In the genomic region with DNA sequence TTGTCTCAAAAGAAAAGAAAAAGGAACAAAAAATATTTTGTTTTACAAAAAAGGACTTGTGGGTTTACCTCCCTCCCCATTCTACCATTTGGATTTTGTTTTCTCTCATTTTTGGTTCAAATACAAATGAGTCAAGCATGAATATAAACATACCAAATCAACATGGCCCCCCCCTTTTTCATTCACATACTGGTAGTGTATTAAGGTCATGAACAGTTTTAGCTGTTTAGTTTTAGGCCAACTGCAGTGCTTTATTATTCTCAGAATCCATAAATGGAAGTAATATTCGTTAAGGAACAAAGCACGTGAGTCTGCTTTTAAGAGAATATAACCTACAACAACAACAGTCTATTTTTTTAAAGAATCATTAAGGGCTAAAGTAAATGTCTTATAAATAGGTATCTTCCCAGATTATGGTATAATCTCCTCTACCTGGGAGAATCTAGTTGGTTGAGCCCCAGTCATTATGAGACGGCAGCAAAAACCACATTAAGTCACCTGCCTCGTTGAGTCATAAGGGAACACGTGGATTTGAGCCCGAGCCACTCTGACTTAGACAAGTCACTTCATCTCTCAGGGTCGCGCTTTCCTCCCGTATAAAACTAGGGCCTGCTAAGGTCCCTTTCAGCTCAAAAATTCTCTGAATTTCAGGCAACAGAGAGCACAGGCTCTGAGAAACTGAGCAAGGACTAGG, we compare ENCODE assay signal across 11 cellular contexts. TPM values are rescaled to one million over a fixed set of nuclear protein-coding genes. Genes with fewer than 3 reads are reported as not detected.
DNase-seq lines count a peak whose midpoint lies in the region; ATAC-seq lines count a peak whose summit lies in the region.
"Had no signal": no experiment of that assay in that cellular context is flagged by ENCODE, and none has a peak within 500 bp of the region (broad histone marks: within the 10 kb centered on the region; RNA-seq: fewer than 3 reads in every experiment).

No MANE protein-coding gene starts in this region.

- DNase-seq in DMS53 (lab: John Stamatoyannopoulos, UW), result peak; percentile 3
- DNase-seq in DMS53 treated with DMSO at 0.1 percent for 48 hours (lab: John Stamatoyannopoulos, UW; ENCODE audit: unreplicated experiment), result no peak
- peak; percentile 36 for DNase-seq in activated CD8-positive, alpha-beta T cell treated with anti-CD3 and anti-CD28 coated beads, Interleukin-2, amount 10 ng/mL, durations not matched to agents 7 days and 5 days
- DNase-seq in stimulated activated CD4-positive, alpha-beta T cell treated with anti-CD3 and anti-CD28 coated beads, TNF-alpha, amount 100 ng/mL, for 24 hours (ENCODE audit: low read depth in 3 of 3), result peak in 2 of 3 experiments; percentile 2 to 20
- DNase-seq in KBM-7, result no peak
- no peak for DNase-seq in globus pallidus (ENCODE audit: low spot score)
- no peak for DNase-seq in NCI-H146 (lab: John Stamatoyannopoulos, UW)
- DNase-seq: GDM1, lower lobe of right lung, NCI-H1694 had no signal

- peaks cover 26% of the 10 kb centered on the region for H3K36me3 Mint-ChIP-seq in activated CD8-positive, alpha-beta T cell treated with anti-CD3 and anti-CD28 coated beads, Interleukin-2, amount 10 ng/mL, durations not matched to agents 7 days and 5 days (ENCODE audit: low read depth)

- CTCF ChIA-PET in activated CD8-positive, alpha-beta T cell treated with anti-CD3 and anti-CD28 coated beads, Interleukin-2, amount 10 ng/mL, durations not matched to agents 7 days and 5 days (lab: Charles Lee), result no interaction called here

- peak; percentile 95 for ATAC-seq in HG02884 (IDR thresholded peaks at IDR 0.05; ENCODE audit: unreplicated experiment)
- no peak for ATAC-seq in activated CD8-positive, alpha-beta T cell treated with anti-CD3 and anti-CD28 coated beads, Interleukin-2, amount 10 ng/mL, durations not matched to agents 7 days and 5 days
- ATAC-seq: lower lobe of right lung had no signal

- H3K9me3 Mint-ChIP-seq in activated CD8-positive, alpha-beta T cell treated with anti-CD3 and anti-CD28 coated beads, Interleukin-2, amount 10 ng/mL, durations not matched to agents 7 days and 5 days (ENCODE audit: insufficient read depth), result no peaks in the 10 kb centered on the region

- H3K4me3 Mint-ChIP-seq in activated CD8-positive, alpha-beta T cell treated with anti-CD3 and anti-CD28 coated beads, Interleukin-2, amount 10 ng/mL, durations not matched to agents 7 days and 5 days, result no peak overlapping the region

- POLR2A ChIA-PET in activated CD8-positive, alpha-beta T cell treated with anti-CD3 and anti-CD28 coated beads, Interleukin-2, amount 10 ng/mL, durations not matched to agents 7 days and 5 days (lab: Charles Lee), result no interaction called here

- H3K27me3 Mint-ChIP-seq in activated CD8-positive, alpha-beta T cell treated with anti-CD3 and anti-CD28 coated beads, Interleukin-2, amount 10 ng/mL, durations not matched to agents 7 days and 5 days (ENCODE audit: low read depth), result no peaks in the 10 kb centered on the region

- in situ Hi-C loops in KBM-7 (cut with MboI; ENCODE audit: low pct_unique_long_range_greater_than_20kb, low sequenced_read_pairs), result no loop called here

- H3K27ac Mint-ChIP-seq in activated CD8-positive, alpha-beta T cell treated with anti-CD3 and anti-CD28 coated beads, Interleukin-2, amount 10 ng/mL, durations not matched to agents 7 days and 5 days, result no peak overlapping the region

- peaks cover 17% of the 10 kb centered on the region for H3K4me1 Mint-ChIP-seq in activated CD8-positive, alpha-beta T cell treated with anti-CD3 and anti-CD28 coated beads, Interleukin-2, amount 10 ng/mL, durations not matched to agents 7 days and 5 days (ENCODE audit: low read depth)

RNA-seq across cellular contexts. Expression of gene BCLAF3, which starts 26.7 kb away (rescaled TPM):
- 1 to 10 TPM; 5.1 to 6.7 TPM for total RNA-seq in activated CD8-positive, alpha-beta T cell treated with anti-CD3 and anti-CD28 coated beads, Interleukin-2, amount 10 ng/mL, durations not matched to agents 7 days and 5 days

Comparison
In these comparisons a context has a peak if more than half of its experiments do, and no peak if none do; other contexts are left out.
1. DNase-seq: peak in DMS53 (single experiment), activated CD8-positive, alpha-beta T cell treated with anti-CD3 and anti-CD28 coated beads, Interleukin-2, amount 10 ng/mL, durations not matched to agents 7 days and 5 days (single experiment) and stimulated activated CD4-positive, alpha-beta T cell treated with anti-CD3 and anti-CD28 coated beads, TNF-alpha, amount 100 ng/mL, for 24 hours (2 of 3); none in DMS53 treated with DMSO at 0.1 percent for 48 hours (single experiment), KBM-7 (single experiment), globus pallidus (single experiment) and NCI-H146 (single experiment).